1 cellular context compared by ENCODE assay signal in genomic region chr5:34189246-34189645, GRCh38.
TF ChIP-seq lines count a peak whose summit lies in the region.

No MANE protein-coding gene starts in this region.

TF ChIP-seq in K562, 482 proteins besides CTCF, POLR2A, EP300 and RAD21:
- TF ChIP-seq ZNF707 (CRISPR knock-in tag; conservative IDR thresholded peaks at IDR 0.05) (0 out of 2 replicates have a peak, but pooled peaks have one; percentile 46), RBFOX2 (IDR thresholded peaks at IDR 0.05; ENCODE audit: low read depth, low read length) (0 out of 2 replicates have a peak, but pooled peaks have one; percentile 15), ZBTB11 (CRISPR knock-in tag; IDR thresholded peaks at IDR 0.05) (0 out of 6 replicates have a peak, but pooled peaks of 1 of the 3 experiments have one; percentile 30), GABPB2 (CRISPR knock-in tag; conservative IDR thresholded peaks at IDR 0.05) (0 out of 2 replicates have a peak, but pooled peaks have one; percentile 34), ZNF408 (CRISPR knock-in tag; IDR thresholded peaks at IDR 0.05; ENCODE audit: low read depth) (0 out of 2 replicates have a peak, but pooled peaks have one; percentile 55), IRF2 (CRISPR knock-in tag; IDR thresholded peaks at IDR 0.05) (0 out of 2 replicates have a peak, but pooled peaks have one; percentile 37)
- TF ChIP-seq, protein P1, sequence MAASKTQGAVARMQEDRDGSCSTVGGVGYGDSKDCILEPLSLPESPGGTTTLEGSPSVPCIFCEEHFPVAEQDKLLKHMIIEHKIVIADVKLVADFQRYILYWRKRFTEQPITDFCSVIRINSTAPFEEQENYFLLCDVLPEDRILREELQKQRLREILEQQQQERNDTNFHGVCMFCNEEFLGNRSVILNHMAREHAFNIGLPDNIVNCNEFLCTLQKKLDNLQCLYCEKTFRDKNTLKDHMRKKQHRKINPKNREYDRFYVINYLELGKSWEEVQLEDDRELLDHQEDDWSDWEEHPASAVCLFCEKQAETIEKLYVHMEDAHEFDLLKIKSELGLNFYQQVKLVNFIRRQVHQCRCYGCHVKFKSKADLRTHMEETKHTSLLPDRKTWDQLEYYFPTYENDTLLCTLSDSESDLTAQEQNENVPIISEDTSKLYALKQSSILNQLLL (CRISPR knock-in tag; IDR thresholded peaks at IDR 0.05; ENCODE audit: borderline replicate concordance) = peak; percentile 80; the same call in 1 of the 2 replicates
- TF ChIP-seq, protein P2, sequence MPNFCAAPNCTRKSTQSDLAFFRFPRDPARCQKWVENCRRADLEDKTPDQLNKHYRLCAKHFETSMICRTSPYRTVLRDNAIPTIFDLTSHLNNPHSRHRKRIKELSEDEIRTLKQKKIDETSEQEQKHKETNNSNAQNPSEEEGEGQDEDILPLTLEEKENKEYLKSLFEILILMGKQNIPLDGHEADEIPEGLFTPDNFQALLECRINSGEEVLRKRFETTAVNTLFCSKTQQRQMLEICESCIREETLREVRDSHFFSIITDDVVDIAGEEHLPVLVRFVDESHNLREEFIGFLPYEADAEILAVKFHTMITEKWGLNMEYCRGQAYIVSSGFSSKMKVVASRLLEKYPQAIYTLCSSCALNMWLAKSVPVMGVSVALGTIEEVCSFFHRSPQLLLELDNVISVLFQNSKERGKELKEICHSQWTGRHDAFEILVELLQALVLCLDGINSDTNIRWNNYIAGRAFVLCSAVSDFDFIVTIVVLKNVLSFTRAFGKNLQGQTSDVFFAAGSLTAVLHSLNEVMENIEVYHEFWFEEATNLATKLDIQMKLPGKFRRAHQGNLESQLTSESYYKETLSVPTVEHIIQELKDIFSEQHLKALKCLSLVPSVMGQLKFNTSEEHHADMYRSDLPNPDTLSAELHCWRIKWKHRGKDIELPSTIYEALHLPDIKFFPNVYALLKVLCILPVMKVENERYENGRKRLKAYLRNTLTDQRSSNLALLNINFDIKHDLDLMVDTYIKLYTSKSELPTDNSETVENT (CRISPR knock-in tag; IDR thresholded peaks at IDR 0.05) = peak; percentile 58; the same call in 1 of the 2 replicates
